ENCODE assay signal across 13 cellular contexts in genomic region chr4:32775049-32775448, GRCh38.
DNase-seq lines count a peak whose midpoint lies in the region; ATAC-seq and TF ChIP-seq lines count a peak whose summit lies in the region.
"Had no signal": no experiment of that assay in that cellular context is flagged by ENCODE, and none has a peak within 500 bp of the region (broad histone marks: within the 10 kb centered on the region; RNA-seq: fewer than 3 reads in every experiment).

No MANE protein-coding gene starts in this region.

- no peaks in the 10 kb centered on the region for H3K9me3 ChIP-seq in cardiac muscle cell (ENCODE audit: low read depth)
- H3K9me3 ChIP-seq: neutrophil, stomach had no signal

- TF ChIP-seq CTCF in cardiac muscle cell (IDR thresholded peaks at IDR 0.05; ENCODE audit: low read depth, low read length), result peak; percentile 19

- in situ Hi-C loops in SK-MEL-5 (cut with HindIII; ENCODE audit: low pct_unique_long_range_greater_than_20kb, low sequenced_read_pairs), result no loop called here

- ATAC-seq in GM19395 (IDR thresholded peaks at IDR 0.05; ENCODE audit: unreplicated experiment), result no peak
- no peak for ATAC-seq in GM21723 (IDR thresholded peaks at IDR 0.05; ENCODE audit: unreplicated experiment)
- ATAC-seq: effector memory CD8-positive, alpha-beta T cell had no signal

- no peaks in the 10 kb centered on the region for H3K36me3 ChIP-seq in cardiac muscle cell
- H3K36me3 ChIP-seq: neutrophil, stomach had no signal

- intact Hi-C loops in cardiac septum (cut with DNase I), result no loop called here

- H3K27ac ChIP-seq in cardiac muscle cell, result no peak overlapping the region
- H3K27ac ChIP-seq: neutrophil, stomach had no signal

- DNase-seq in cardiac muscle cell (ENCODE audit: low read depth in 1 of 2, low spot score in 1 of 2), result peak; percentile 14 to 50
- DNase-seq in cardiac septum (ENCODE audit: low spot score), result no peak
- DNase-seq in SK-MEL-5 (ENCODE audit: low read depth, low spot score), result peak; percentile 86
- peak; percentile 31 for DNase-seq in iPS-NIHi11 (ENCODE audit: low spot score)
- DNase-seq in stimulated activated naive CD4-positive, alpha-beta T cell treated with Interleukin-2 at 50 U/mL for 16 hours (lab: John Stamatoyannopoulos, UW), result no peak
- DNase-seq in activated naive CD4-positive, alpha-beta T cell treated with Interleukin-2 at 50 U/mL for 16 hours, result no peak
- DNase-seq: activated CD4-positive, alpha-beta T cell treated with anti-CD3 and anti-CD28 coated beads, Interleukin-2, amount 50 U/mL, for 1 hour; effector memory CD8-positive, alpha-beta T cell; KG1; stomach had no signal

- no peaks in the 10 kb centered on the region for H3K4me1 ChIP-seq in cardiac muscle cell (ENCODE audit: low read depth)
- H3K4me1 ChIP-seq: stomach had no signal

- no peak overlapping the region for H3K4me3 ChIP-seq in cardiac muscle cell
- H3K4me3 ChIP-seq: stomach had no signal

- H3K27me3 ChIP-seq in cardiac muscle cell, result no peaks in the 10 kb centered on the region
- H3K27me3 ChIP-seq: neutrophil, stomach had no signal

Comparison
In these comparisons a context has a peak if more than half of its experiments do, and no peak if none do; other contexts are left out.
1. DNase-seq: peak in cardiac muscle cell (2 of 2), SK-MEL-5 (single experiment) and iPS-NIHi11 (single experiment); none in cardiac septum (single experiment), stimulated activated naive CD4-positive, alpha-beta T cell treated with Interleukin-2 at 50 U/mL for 16 hours (single experiment) and activated naive CD4-positive, alpha-beta T cell treated with Interleukin-2 at 50 U/mL for 16 hours (single experiment).